In the genomic region with DNA sequence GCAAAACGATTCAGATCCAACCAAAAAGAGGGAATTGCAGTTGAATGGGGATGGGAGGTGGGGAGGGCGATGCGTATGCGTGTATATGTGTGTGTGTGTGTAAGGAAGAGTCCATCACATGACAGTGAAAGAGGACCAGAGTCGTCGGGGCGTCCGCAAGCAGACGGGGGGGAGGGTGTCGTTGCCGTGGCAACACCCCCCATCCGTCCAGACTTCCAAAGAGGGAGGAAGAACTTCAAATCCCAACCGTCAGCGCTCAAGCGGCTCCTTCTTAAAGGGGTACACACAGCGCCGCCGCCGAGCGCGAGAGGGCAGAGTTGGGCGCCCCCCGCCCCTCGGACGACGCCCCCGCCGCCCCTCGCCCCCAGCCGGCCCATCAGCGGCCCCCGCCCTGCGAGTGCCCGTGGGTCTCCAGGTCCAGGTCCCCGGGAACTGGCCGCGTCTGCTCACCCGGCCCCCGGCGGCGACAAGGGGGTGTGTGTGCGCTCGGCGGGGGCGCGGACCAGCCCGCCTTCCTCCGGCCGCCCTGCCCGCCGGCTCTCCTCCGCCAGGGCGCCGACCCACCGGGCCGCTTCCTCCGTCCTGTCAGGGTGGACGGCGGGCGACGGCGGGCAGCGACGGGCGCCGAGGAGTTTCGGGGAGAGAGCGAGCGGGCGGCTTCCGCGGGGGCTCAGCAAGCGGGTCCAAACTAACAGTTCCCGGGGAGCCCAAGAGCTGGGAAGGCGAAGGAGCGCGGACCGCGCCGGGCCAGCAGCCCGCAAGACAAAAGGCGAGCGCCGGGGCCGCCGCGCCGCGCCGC, we compare ENCODE assay signal across 8 cellular contexts. TPM values are rescaled to one million over a fixed set of nuclear protein-coding genes. Genes with fewer than 3 reads are reported as not detected.
DNase-seq lines count a peak whose midpoint lies in the region; ATAC-seq and TF ChIP-seq lines count a peak whose summit lies in the region.

No MANE protein-coding gene starts in this region.

- no peak for TF ChIP-seq CTCF in GM10266 (IDR thresholded peaks at IDR 0.05; ENCODE audit: control insufficient read depth, insufficient read depth, low read depth, missing control alignments)

- intact Hi-C loops in left ventricle myocardium superior (cut with micrococcal nuclease): loop anchor here (5.0 kb wide), 1 partner anchor 209 kb away; the partner anchor contains the start of genes DCAF16 and NCAPG

- peak; percentile 19 for ATAC-seq in HG02642 (IDR thresholded peaks at IDR 0.05; ENCODE audit: poor library complexity, unreplicated experiment)
- peak; percentile 42 for ATAC-seq in left ventricle myocardium superior

- DNase-seq in GM10266 (ENCODE audit: extremely low spot score) (peak; percentile 62), NCI-H1092 (lab: John Stamatoyannopoulos, UW) (peak; percentile 74), SW480 (ENCODE audit: low spot score) (peak; percentile 77), anterior cingulate cortex (lab: John Stamatoyannopoulos, UW) (peak in 57 of 58 donors; percentile 4 to 79 (median 60)), left ventricle myocardium superior (peak; percentile 77), pons (ENCODE audit: low spot score) (peak; percentile 70), epidermal melanocyte (ENCODE audit: insufficient read length, low spot score) (no peak)

RNA-seq across cellular contexts. Expression of gene LCORL, which starts 0.7 kb away (rescaled TPM):
- total RNA-seq in left ventricle myocardium superior: 7.4 TPM
